Comparison of ENCODE assay signal across 5 cellular contexts in the genomic region with DNA sequence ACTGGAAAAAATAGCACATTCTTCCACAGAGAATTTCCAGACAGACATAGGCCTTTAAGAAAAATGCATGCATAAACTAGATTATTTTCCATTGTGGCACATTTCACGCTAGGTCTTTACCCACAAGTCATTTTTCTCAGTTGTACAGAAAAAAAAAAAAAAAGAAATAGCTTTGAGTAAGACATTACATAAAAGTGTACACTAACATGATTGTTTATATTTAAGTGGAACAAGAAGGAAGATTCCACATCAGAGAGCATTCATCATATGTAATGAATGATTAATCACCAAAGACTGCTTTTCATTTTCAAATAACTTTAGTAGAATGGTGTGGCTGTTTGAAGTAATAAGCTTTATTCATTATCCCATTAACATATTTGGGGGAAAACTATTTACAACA.
"Had no signal": no experiment of that assay in that cellular context is flagged by ENCODE, and none has a peak within 500 bp of the region (broad histone marks: within the 10 kb centered on the region; RNA-seq: fewer than 3 reads in every experiment).

No MANE protein-coding gene starts in this region.

- DNase-seq: IMR-90, KBM-7, KG1 had no signal

- ATAC-seq: HepG2, K562 had no signal
